ENCODE assay signal across 8 cellular contexts in the genomic region with DNA sequence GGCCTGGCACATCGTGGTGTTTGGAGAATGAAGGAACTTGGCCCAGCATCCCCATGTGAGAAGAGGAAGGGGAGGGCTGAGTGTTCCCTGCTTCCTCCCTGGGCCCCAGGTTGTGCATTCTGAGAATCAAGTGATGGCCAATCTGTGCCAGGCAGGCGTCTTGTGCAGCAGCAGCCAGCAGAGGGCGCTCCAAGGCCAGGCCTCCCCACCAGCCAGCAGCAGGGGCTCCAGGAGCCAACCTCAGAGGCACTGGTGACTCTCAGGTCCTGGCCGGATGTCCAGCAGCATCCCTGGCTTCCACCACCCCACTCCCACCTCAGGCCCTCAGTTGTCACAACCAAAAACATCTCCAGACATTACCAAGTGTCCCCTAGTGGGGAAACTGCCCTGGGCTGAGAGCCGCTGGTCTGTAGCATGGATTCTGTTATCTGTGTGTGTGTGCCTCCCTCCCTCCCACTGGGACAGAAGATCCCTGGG.
DNase-seq lines count a peak whose midpoint lies in the region; ATAC-seq and TF ChIP-seq lines count a peak whose summit lies in the region.

No MANE protein-coding gene starts in this region.

- peak; percentile 100 for TF ChIP-seq CTCF in RWPE2 (IDR thresholded peaks at IDR 0.05; ENCODE audit: poor library complexity, severe bottlenecking)
- peak in 3 of 4 experiments; percentile 34 to 63 (median 46) for TF ChIP-seq CTCF in gastroesophageal sphincter (IDR thresholded peaks at IDR 0.05)

- WGBS in gastroesophageal sphincter (ENCODE audit: low coverage in 1 of 2), 2 donors: 33 to 60% methylated on average over 1 to 3 of the region's 5 CpGs

- POLR2A ChIA-PET in CD4-positive, alpha-beta memory T cell (lab: Charles Lee; ENCODE audit: partially characterized antibody): interaction anchor here (1.2 kb wide), 1 partner anchor 269 kb away, joined by 3 read pairs; no protein-coding TSS in a partner anchor

- H3K27me3 Mint-ChIP-seq in CD4-positive, alpha-beta memory T cell: no peaks in the 10 kb centered on the region

- peak; percentile 47 for ATAC-seq in HG02798 (IDR thresholded peaks at IDR 0.05; ENCODE audit: poor library complexity, unreplicated experiment)
- peak; percentile 66 for ATAC-seq in RWPE2 (ENCODE audit: low read depth)
- ATAC-seq in gastroesophageal sphincter: no peak
- no peak for ATAC-seq in GM19351 (IDR thresholded peaks at IDR 0.05; ENCODE audit: unreplicated experiment)
- ATAC-seq in HG03432 (IDR thresholded peaks at IDR 0.05; ENCODE audit: unreplicated experiment): no peak

- H3K36me3 ChIP-seq in CD4-positive, alpha-beta memory T cell (ENCODE audit: insufficient read depth, low read length): peaks cover 78% of the 10 kb centered on the region
- H3K36me3 ChIP-seq in RWPE2 (ENCODE audit: low read depth) (no peaks in the 10 kb centered on the region), gastroesophageal sphincter (peaks cover 0 to 78% of the 10 kb centered on the region in 2 donors)

- no peak overlapping the region for H3K27ac ChIP-seq in CD4-positive, alpha-beta memory T cell (ENCODE audit: low read depth, low read length)
- no peak overlapping the region for H3K27ac ChIP-seq in RWPE2 (ENCODE audit: poor library complexity, severe bottlenecking)
- H3K27ac ChIP-seq in gastroesophageal sphincter: no peak overlapping the region

- H3K9me3 ChIP-seq in CD4-positive, alpha-beta memory T cell (ENCODE audit: control insufficient read depth in 1 of 2, low read length in 2 of 2): no peaks in the 10 kb centered on the region
- H3K9me3 ChIP-seq in RWPE2 (ENCODE audit: severe bottlenecking) (no peaks in the 10 kb centered on the region), gastroesophageal sphincter (no peaks in the 10 kb centered on the region)

- peak in 4 of 5 donors; percentile 58 to 66 (median 60) for DNase-seq in CD4-positive, alpha-beta memory T cell
- DNase-seq in RWPE2 (ENCODE audit: low spot score): no peak
- DNase-seq in activated effector memory CD4-positive, alpha-beta T cell treated with anti-CD3 and anti-CD28 coated beads, Interleukin-2, amount 50 U/mL, for 16 hours: peak; percentile 89
- peak; percentile 66 for DNase-seq in posterior vena cava (ENCODE audit: low spot score)

- peaks cover 62 to 71% of the 10 kb centered on the region in 2 donors for H3K36me3 Mint-ChIP-seq in CD4-positive, alpha-beta memory T cell

- H3K9me3 Mint-ChIP-seq in CD4-positive, alpha-beta memory T cell: peaks cover 0 to 3% (median 0%) of the 10 kb centered on the region in 8 donors

- peaks cover 0 to 9% (median 3%) of the 10 kb centered on the region in 4 donors for H3K4me1 Mint-ChIP-seq in CD4-positive, alpha-beta memory T cell

- no peaks in the 10 kb centered on the region for H3K4me1 ChIP-seq in CD4-positive, alpha-beta memory T cell (ENCODE audit: insufficient read depth, low read length)
- H3K4me1 ChIP-seq in RWPE2 (ENCODE audit: insufficient read depth, poor library complexity, severe bottlenecking) (no peaks in the 10 kb centered on the region), gastroesophageal sphincter (no peaks in the 10 kb centered on the region)

- CTCF ChIA-PET in CD4-positive, alpha-beta memory T cell (lab: Charles Lee; ENCODE audit: partially characterized antibody): interaction anchor here (0.6 to 3.2 kb wide), 13 partner anchors 8 to 273 kb away, joined by 3 to 34 read pairs (median 4); no protein-coding TSS in a partner anchor

- peak overlapping the region in 1 of 8 donors; percentile 12 for H3K4me3 Mint-ChIP-seq in CD4-positive, alpha-beta memory T cell

- no peak for TF ChIP-seq POLR2A in gastroesophageal sphincter (IDR thresholded peaks at IDR 0.05)

- H3K4me3 ChIP-seq in CD4-positive, alpha-beta memory T cell (ENCODE audit: low read length in 2 of 2): no peak overlapping the region
- no peak overlapping the region for H3K4me3 ChIP-seq in RWPE2 (ENCODE audit: severe bottlenecking)
- no peak overlapping the region for H3K4me3 ChIP-seq in gastroesophageal sphincter

- H3K27me3 ChIP-seq in CD4-positive, alpha-beta memory T cell (ENCODE audit: insufficient read depth, low read length): no peaks in the 10 kb centered on the region
- H3K27me3 ChIP-seq in RWPE2 (ENCODE audit: insufficient read depth, poor library complexity, severe bottlenecking) (no peaks in the 10 kb centered on the region), gastroesophageal sphincter (no peaks in the 10 kb centered on the region)

- intact Hi-C loops in CD4-positive, alpha-beta memory T cell (cut with micrococcal nuclease): loop anchor here (1.0 kb wide), 1 partner anchor 269 kb away; no protein-coding TSS in a partner anchor
- intact Hi-C loops in posterior vena cava (cut with DNase I): no loop called here

- no peak for TF ChIP-seq EP300 in gastroesophageal sphincter (IDR thresholded peaks at IDR 0.05)

- peak overlapping the region; percentile 52 to 89 (median 66) for H3K27ac Mint-ChIP-seq in CD4-positive, alpha-beta memory T cell

Comparison
In these comparisons a context has a peak if more than half of its experiments do, and no peak if none do; other contexts are left out.
1. ATAC-seq: peak in HG02798 (single experiment) and RWPE2 (single experiment); none in gastroesophageal sphincter (single experiment), GM19351 (single experiment) and HG03432 (single experiment).